Comparison of ENCODE assay signal across 2 cellular contexts in genomic region chr14:65835501-65835900, GRCh38.
TF ChIP-seq lines count a peak whose summit lies in the region.

No MANE protein-coding gene starts in this region.

TF ChIP-seq in GM23338, 12 proteins besides CTCF, POLR2A, EP300 and RAD21 (continued from another document):
- TF ChIP-seq REST (IDR thresholded peaks at IDR 0.05; ENCODE audit: unreplicated experiment) (no peak), ZNF331 (CRISPR knock-in tag; IDR thresholded peaks at IDR 0.05; ENCODE audit: low read depth) (no peak), ZNF114 (CRISPR knock-in tag; IDR thresholded peaks at IDR 0.05) (no peak), EZH2phosphoT487 (IDR thresholded peaks at IDR 0.05; ENCODE audit: unreplicated experiment) (no peak), ZNF462 (CRISPR knock-in tag; IDR thresholded peaks at IDR 0.05) (no peak), NANOG (IDR thresholded peaks at IDR 0.05; ENCODE audit: borderline replicate concordance) (no peak), STAT1 (IDR thresholded peaks at IDR 0.05; ENCODE audit: unreplicated experiment) (no peak), ETS1 (IDR thresholded peaks at IDR 0.05) (no peak), JUNB (IDR thresholded peaks at IDR 0.05; ENCODE audit: unreplicated experiment) (no peak), EZH2 (IDR thresholded peaks at IDR 0.05; ENCODE audit: low read depth, unreplicated experiment) (no peak), POLR2AphosphoS5 (IDR thresholded peaks at IDR 0.05; ENCODE audit: low read depth) (no peak)
TF ChIP-seq in GM23338: peak in this region for 0.

TF ChIP-seq in H1, 55 proteins besides CTCF, POLR2A, EP300 and RAD21:
- TF ChIP-seq ATF2 (IDR thresholded peaks at IDR 0.05; ENCODE audit: low read length) (no peak), TBP (IDR thresholded peaks at IDR 0.05; ENCODE audit: low read depth, low read length) (no peak), RXRA (IDR thresholded peaks at IDR 0.05; ENCODE audit: insufficient read depth, low read depth, low read length) (no peak), HDAC2 (IDR thresholded peaks at IDR 0.05; ENCODE audit: borderline replicate concordance in 1 of 2, low read depth in 2 of 2, low read length in 2 of 2) (no peak), TEAD4 (IDR thresholded peaks at IDR 0.05; ENCODE audit: low read depth, low read length) (no peak), EGR1 (IDR thresholded peaks at IDR 0.05; ENCODE audit: borderline replicate concordance, low read depth, low read length) (no peak), KDM5A (IDR thresholded peaks at IDR 0.05; ENCODE audit: low read length) (no peak), SUZ12 (IDR thresholded peaks at IDR 0.05; ENCODE audit: low read length) (no peak), CBX5 (IDR thresholded peaks at IDR 0.05; ENCODE audit: low read depth, low read length) (no peak), HDAC6 (IDR thresholded peaks at IDR 0.05; ENCODE audit: low read depth, low read length) (no peak), POLR2AphosphoS5 (IDR thresholded peaks at IDR 0.05; ENCODE audit: low read depth, low read length) (no peak), SP4 (IDR thresholded peaks at IDR 0.05; ENCODE audit: low read length) (no peak), ZNF274 (IDR thresholded peaks at IDR 0.05; ENCODE audit: borderline replicate concordance, extremely low read depth, low read length) (no peak), ASH2L (IDR thresholded peaks at IDR 0.05; ENCODE audit: low read length) (no peak), NRF1 (IDR thresholded peaks at IDR 0.05; ENCODE audit: low read depth, low read length) (no peak), BACH1 (IDR thresholded peaks at IDR 0.05; ENCODE audit: low read length) (no peak), RNF2 (IDR thresholded peaks at IDR 0.05; ENCODE audit: borderline replicate concordance, low read depth, low read length, missing control alignments, poor library complexity, severe bottlenecking) (no peak)
